Comparison of ENCODE assay signal across 10 cellular contexts in genomic region chr10:62081322-62081945, GRCh38.
A peak's percentile ranks its signal among the peaks of the same experiment; 100 is the strongest.
DNase-seq lines count a peak whose midpoint lies in the region; ATAC-seq and TF ChIP-seq lines count a peak whose summit lies in the region.
"Had no signal": no experiment of that assay in that cellular context is flagged by ENCODE, and none has a peak within 500 bp of the region (broad histone marks: within the 10 kb centered on the region; RNA-seq: fewer than 3 reads in every experiment).

No MANE protein-coding gene starts in this region.

- H3K9me2 ChIP-seq in Loucy (replicated peaks; ENCODE audit: low read depth, low read length), result no peaks in the 10 kb centered on the region

- peaks cover 26% of the 10 kb centered on the region for H3F3A ChIP-seq in Loucy (ENCODE audit: low read depth)

- no peaks in the 10 kb centered on the region for H3K9me3 ChIP-seq in Loucy (ENCODE audit: insufficient read depth, low read depth, low read length)
- no peaks in the 10 kb centered on the region for H3K9me3 ChIP-seq in sigmoid colon
- H3K9me3 ChIP-seq: MG63 had no signal

- peak; percentile 12 for DNase-seq in NCI-H1092 treated with DMSO at 0.1 percent for 48 hours (lab: John Stamatoyannopoulos, UW)
- no peak for DNase-seq in NCI-H1092 (lab: John Stamatoyannopoulos, UW)
- no peak for DNase-seq in chondrocyte (ENCODE audit: low spot score)
- no peak for DNase-seq in sigmoid colon
- no peak for DNase-seq in NCI-H1930 (lab: John Stamatoyannopoulos, UW)
- DNase-seq: SW 1271 had no signal

- H3K27me3 Mint-ChIP-seq in chondrocyte (ENCODE audit: low read depth), result no peaks in the 10 kb centered on the region

- peak overlapping the region; percentile 85 for H3K4me2 ChIP-seq in Loucy (ENCODE audit: low read depth, low read length, poor library complexity, severe bottlenecking)

- peaks cover 93% of the 10 kb centered on the region for H3K4me1 Mint-ChIP-seq in chondrocyte (ENCODE audit: low read depth)

- TF ChIP-seq CTCF in Loucy (conservative IDR thresholded peaks at IDR 0.05; ENCODE audit: low read length) (no peak), chondrocyte (IDR thresholded peaks at IDR 0.05) (no peak), sigmoid colon (IDR thresholded peaks at IDR 0.05) (no peak)

- H3K4me3 ChIP-seq in Loucy (ENCODE audit: low read length, poor library complexity, severe bottlenecking) (peak overlapping the region; percentile 68), sigmoid colon (no peak overlapping the region)
- H3K4me3 ChIP-seq: MG63 had no signal

- TF ChIP-seq EP300 in sigmoid colon (IDR thresholded peaks at IDR 0.05), result no peak

- peaks cover 46% of the 10 kb centered on the region for H3K36me3 ChIP-seq in Loucy (ENCODE audit: insufficient read depth, low read length)
- H3K36me3 ChIP-seq in sigmoid colon, result peaks cover 0 to 32% (median 7%) of the 10 kb centered on the region in 4 donors

- peak overlapping the region; percentile 77 for H3K9ac ChIP-seq in Loucy (ENCODE audit: low read depth, low read length, poor library complexity, severe bottlenecking)

- 52 to 62% methylated on average over 2 of the region's 2 CpGs for WGBS in sigmoid colon, 2 donors

- no peak for ATAC-seq in HG02798 (IDR thresholded peaks at IDR 0.05; ENCODE audit: poor library complexity, unreplicated experiment)
- no peak for ATAC-seq in HG02884 (IDR thresholded peaks at IDR 0.05; ENCODE audit: unreplicated experiment)

- H4K20me1 ChIP-seq in Loucy (ENCODE audit: insufficient read depth, low read length, poor library complexity, severe bottlenecking), result no peaks in the 10 kb centered on the region

- H3K4me3 Mint-ChIP-seq in chondrocyte (ENCODE audit: unreplicated experiment), result no peak overlapping the region

- peaks cover 45% of the 10 kb centered on the region for H3K79me2 ChIP-seq in Loucy (ENCODE audit: insufficient read depth, low read length)

- no peak overlapping the region for H2AFZ ChIP-seq in Loucy (ENCODE audit: low read length)

- H3K4me1 ChIP-seq in Loucy (ENCODE audit: insufficient read depth, low read length, poor library complexity, severe bottlenecking), result peaks cover 68% of the 10 kb centered on the region
- H3K4me1 ChIP-seq in sigmoid colon, result peaks cover 0 to 85% (median 68%) of the 10 kb centered on the region in 4 donors

- H3K27me3 ChIP-seq in Loucy (ENCODE audit: insufficient read depth, low read length, poor library complexity, severe bottlenecking) (no peaks in the 10 kb centered on the region), sigmoid colon (no peaks in the 10 kb centered on the region)
- H3K27me3 ChIP-seq: MG63 had no signal

- no peak for TF ChIP-seq POLR2A in sigmoid colon (IDR thresholded peaks at IDR 0.05)

- peaks cover 21% of the 10 kb centered on the region for H3K36me3 Mint-ChIP-seq in chondrocyte (ENCODE audit: low read depth)

- no peaks in the 10 kb centered on the region for H3K9me3 Mint-ChIP-seq in chondrocyte (ENCODE audit: low read depth)

- peak overlapping the region; percentile 98 for H3K27ac Mint-ChIP-seq in chondrocyte (ENCODE audit: unreplicated experiment)

- intact Hi-C loops in sigmoid colon (cut with DNase I), result loop anchor here (5.0 kb wide), 1 partner anchor 34 kb away; no protein-coding TSS in a partner anchor

- H3K27ac ChIP-seq in sigmoid colon, result peak overlapping the region; percentile 77 to 84 (median 84)
